16 cellular contexts compared by ENCODE assay signal in the genomic region with DNA sequence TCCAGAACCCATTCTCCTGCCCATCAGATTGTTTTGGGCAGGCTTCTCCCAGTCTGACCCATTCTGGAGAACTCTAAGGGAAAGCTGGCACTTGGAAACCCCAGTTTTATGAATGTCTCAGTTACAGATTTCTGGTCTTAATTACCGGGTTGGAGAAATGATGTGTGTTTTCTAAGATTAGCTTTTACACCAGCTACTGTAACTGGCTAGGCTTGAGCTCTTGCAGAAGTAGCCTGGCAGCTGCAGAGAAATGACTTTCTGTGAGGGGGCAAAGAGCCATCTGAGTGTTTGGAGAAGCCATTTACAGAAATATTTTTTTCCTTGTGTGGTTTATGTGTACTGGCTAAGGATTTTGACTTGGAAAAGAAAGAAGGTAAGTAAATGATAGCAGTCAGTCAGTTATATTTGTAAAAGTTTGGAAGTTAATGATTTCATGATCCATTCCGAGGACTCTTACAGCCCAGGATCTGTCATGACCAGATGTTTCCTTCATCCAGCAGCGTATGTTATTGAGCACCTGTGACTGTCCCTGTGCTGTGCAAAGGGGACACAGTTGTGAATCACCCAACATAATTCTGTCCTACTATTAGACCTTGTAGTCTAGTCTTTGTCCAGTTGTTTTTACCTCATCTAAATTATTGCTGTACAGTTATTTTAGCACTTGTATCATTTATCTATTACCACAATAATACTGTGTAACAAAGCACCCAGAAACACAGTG. TPM values are rescaled to one million over a fixed set of nuclear protein-coding genes. Genes with fewer than 3 reads are reported as not detected.
DNase-seq lines count a peak whose midpoint lies in the region; ATAC-seq and TF ChIP-seq lines count a peak whose summit lies in the region.
"Had no signal": no experiment of that assay in that cellular context is flagged by ENCODE, and none has a peak within 500 bp of the region (broad histone marks: within the 10 kb centered on the region; RNA-seq: fewer than 3 reads in every experiment).

No MANE protein-coding gene starts in this region.

- H3K27ac Mint-ChIP-seq in nephron: peak overlapping the region in 2 of 3 experiments; percentile 13 to 19
- H3K27ac Mint-ChIP-seq: CD4-positive, CD25-positive, alpha-beta regulatory T cell had no signal

- H3K9me2 ChIP-seq in SK-N-SH (no peaks in the 10 kb centered on the region), hepatocyte (replicated peaks; ENCODE audit: insufficient read depth) (no peaks in the 10 kb centered on the region)

- DNase-seq in SK-N-SH: no peak
- DNase-seq in hepatocyte (ENCODE audit: low spot score): no peak
- no peak for DNase-seq in stimulated activated naive CD4-positive, alpha-beta T cell treated with Interleukin-2 at 50 U/mL for 16 hours (lab: John Stamatoyannopoulos, UW)
- DNase-seq in sigmoid colon: no peak
- DNase-seq: Calu3; CD4-positive, CD25-positive, alpha-beta regulatory T cell; DMS 273 treated with DMSO at 0.1 percent for 48 hours had no signal

- TF ChIP-seq CTCF in SK-N-SH (IDR thresholded peaks at IDR 0.05) (no peak), hepatocyte (IDR thresholded peaks at IDR 0.05; ENCODE audit: poor library complexity) (no peak), nephron (IDR thresholded peaks at IDR 0.05; ENCODE audit: unreplicated experiment in 3 of 3) (no peak), sigmoid colon (IDR thresholded peaks at IDR 0.05) (no peak)

- no peaks in the 10 kb centered on the region for H3K36me3 Mint-ChIP-seq in nephron (ENCODE audit: low read depth)
- H3K36me3 Mint-ChIP-seq: CD4-positive, CD25-positive, alpha-beta regulatory T cell had no signal

- POLR2A ChIA-PET in SK-N-SH (lab: Yijun Ruan, JAX): no interaction called here

- H3K4me1 ChIP-seq in SK-N-SH (ENCODE audit: control insufficient read depth in 1 of 2, insufficient read depth in 2 of 2, low read depth in 1 of 2, low read length in 1 of 2): peaks cover 0 to 8% of the 10 kb centered on the region in 2 experiments; a peak in 1 of 4 replicates
- H3K4me1 ChIP-seq in hepatocyte (ENCODE audit: insufficient read depth): peaks cover 6% of the 10 kb centered on the region
- H3K4me1 ChIP-seq in sigmoid colon: peaks cover 0 to 16% (median 12%) of the 10 kb centered on the region in 4 donors
- H3K4me1 ChIP-seq: HAP-1 had no signal

- H3K27me3 Mint-ChIP-seq in nephron (ENCODE audit: low read depth): peaks cover 15% of the 10 kb centered on the region
- H3K27me3 Mint-ChIP-seq: CD4-positive, CD25-positive, alpha-beta regulatory T cell had no signal

- no peaks in the 10 kb centered on the region for H3K9me3 Mint-ChIP-seq in nephron

- no peak overlapping the region for H2AFZ ChIP-seq in SK-N-SH (ENCODE audit: low read depth)
- H2AFZ ChIP-seq in hepatocyte: no peak overlapping the region

- H3K27me3 ChIP-seq in SK-N-SH (ENCODE audit: insufficient read depth): 0 out of 2 replicates have a peak, but pooled peaks cover 9% of the 10 kb centered on the region
- H3K27me3 ChIP-seq in hepatocyte: no peaks in the 10 kb centered on the region
- H3K27me3 ChIP-seq in sigmoid colon: no peaks in the 10 kb centered on the region
- H3K27me3 ChIP-seq: BLaER1 treated with 17β-estradiol and CSF1 and Interleukin-3, amounts not matched to agents 10 nM and 100 nM had no signal

- H3K79me2 ChIP-seq in SK-N-SH (ENCODE audit: insufficient read depth): no peaks in the 10 kb centered on the region
- H3K79me2 ChIP-seq in hepatocyte: no peaks in the 10 kb centered on the region

- H3K4me1 Mint-ChIP-seq in nephron: peaks cover 23% of the 10 kb centered on the region
- H3K4me1 Mint-ChIP-seq: CD4-positive, CD25-positive, alpha-beta regulatory T cell had no signal

- WGBS in SK-N-SH (ENCODE audit: low lambda C conversion rate): 24% methylated on average over 3 of the region's 3 CpGs
- WGBS in hepatocyte (ENCODE audit: low lambda C conversion rate, missing lambda C conversion rate): 60% methylated on average over 3 of the region's 3 CpGs
- 32 to 50% methylated on average over 3 of the region's 3 CpGs for WGBS in sigmoid colon, 2 donors

- no peak overlapping the region for H3K9ac ChIP-seq in SK-N-SH
- H3K9ac ChIP-seq: BLaER1 treated with 17β-estradiol and CSF1 and Interleukin-3, amounts not matched to agents 10 nM and 100 nM had no signal

- TF ChIP-seq EP300 in SK-N-SH (IDR thresholded peaks at IDR 0.05; ENCODE audit: borderline replicate concordance in 1 of 2, low read depth in 1 of 2, low read length in 1 of 2) (no peak), sigmoid colon (IDR thresholded peaks at IDR 0.05) (no peak)

- H3K4me2 ChIP-seq in SK-N-SH (no peak overlapping the region), hepatocyte (no peak overlapping the region)
- H3K4me2 ChIP-seq: BLaER1 treated with 17β-estradiol and CSF1 and Interleukin-3, amounts not matched to agents 10 nM and 100 nM had no signal

- H3K4me3 ChIP-seq in SK-N-SH (ENCODE audit: low read depth in 2 of 2, low read length in 1 of 2) (no peak overlapping the region), hepatocyte (no peak overlapping the region), sigmoid colon (no peak overlapping the region)
- H3K4me3 ChIP-seq: BLaER1 treated with 17β-estradiol and CSF1 and Interleukin-3, amounts not matched to agents 10 nM and 100 nM; HAP-1 had no signal

- TF ChIP-seq RAD21 in SK-N-SH (IDR thresholded peaks at IDR 0.05; ENCODE audit: low read length): no peak

- intact Hi-C loops in sigmoid colon (cut with DNase I): no loop called here

- H4K20me1 ChIP-seq in SK-N-SH (ENCODE audit: insufficient read depth) (no peaks in the 10 kb centered on the region), hepatocyte (ENCODE audit: insufficient read depth, poor library complexity, severe bottlenecking) (no peaks in the 10 kb centered on the region)
- H4K20me1 ChIP-seq: BLaER1 treated with 17β-estradiol and CSF1 and Interleukin-3, amounts not matched to agents 10 nM and 100 nM had no signal

- CTCF ChIA-PET in SK-N-SH (lab: Yijun Ruan, JAX): no interaction called here

- TF ChIP-seq POLR2A in sigmoid colon (IDR thresholded peaks at IDR 0.05): no peak

- no peaks in the 10 kb centered on the region for H3F3A ChIP-seq in SK-N-SH (replicated peaks; ENCODE audit: insufficient read depth)

- ATAC-seq in SK-N-SH treated with all-trans-retinoic acid at 6 μM for 48 hours: no peak
- no peak for ATAC-seq in HG03432 (IDR thresholded peaks at IDR 0.05; ENCODE audit: unreplicated experiment)
- ATAC-seq in GM19467 (IDR thresholded peaks at IDR 0.05; ENCODE audit: unreplicated experiment): no peak
- ATAC-seq: HepG2 had no signal

- no peak overlapping the region for H3K4me3 Mint-ChIP-seq in nephron
- H3K4me3 Mint-ChIP-seq: CD4-positive, CD25-positive, alpha-beta regulatory T cell had no signal

- no peaks in the 10 kb centered on the region for H3K36me3 ChIP-seq in SK-N-SH (replicated peaks in 1 of 2; ENCODE audit: control insufficient read depth in 1 of 2, insufficient read depth in 2 of 2, low read length in 1 of 2)
- H3K36me3 ChIP-seq in hepatocyte (replicated peaks; ENCODE audit: insufficient read depth, low read depth): no peaks in the 10 kb centered on the region
- no peaks in the 10 kb centered on the region for H3K36me3 ChIP-seq in sigmoid colon
- H3K36me3 ChIP-seq: BLaER1 treated with 17β-estradiol and CSF1 and Interleukin-3, amounts not matched to agents 10 nM and 100 nM; HAP-1 had no signal

- H3K9me3 ChIP-seq in SK-N-SH (no peaks in the 10 kb centered on the region), hepatocyte (ENCODE audit: low read depth) (no peaks in the 10 kb centered on the region), sigmoid colon (no peaks in the 10 kb centered on the region)
- H3K9me3 ChIP-seq: HAP-1 had no signal

- H3K27ac ChIP-seq in SK-N-SH (ENCODE audit: low read depth in 2 of 2, low read length in 1 of 2): no peak overlapping the region
- peak overlapping the region; percentile 60 for H3K27ac ChIP-seq in hepatocyte
- H3K27ac ChIP-seq in sigmoid colon: no peak overlapping the region
- H3K27ac ChIP-seq: 22Rv1; BLaER1 treated with 17β-estradiol and CSF1 and Interleukin-3, amounts not matched to agents 10 nM and 100 nM had no signal

TF ChIP-seq in SK-N-SH, 30 proteins besides CTCF, POLR2A, EP300 and RAD21 (continues in another document):
- peak; percentile 63 for TF ChIP-seq TCF12 (IDR thresholded peaks at IDR 0.05)
- TF ChIP-seq, protein P1, sequence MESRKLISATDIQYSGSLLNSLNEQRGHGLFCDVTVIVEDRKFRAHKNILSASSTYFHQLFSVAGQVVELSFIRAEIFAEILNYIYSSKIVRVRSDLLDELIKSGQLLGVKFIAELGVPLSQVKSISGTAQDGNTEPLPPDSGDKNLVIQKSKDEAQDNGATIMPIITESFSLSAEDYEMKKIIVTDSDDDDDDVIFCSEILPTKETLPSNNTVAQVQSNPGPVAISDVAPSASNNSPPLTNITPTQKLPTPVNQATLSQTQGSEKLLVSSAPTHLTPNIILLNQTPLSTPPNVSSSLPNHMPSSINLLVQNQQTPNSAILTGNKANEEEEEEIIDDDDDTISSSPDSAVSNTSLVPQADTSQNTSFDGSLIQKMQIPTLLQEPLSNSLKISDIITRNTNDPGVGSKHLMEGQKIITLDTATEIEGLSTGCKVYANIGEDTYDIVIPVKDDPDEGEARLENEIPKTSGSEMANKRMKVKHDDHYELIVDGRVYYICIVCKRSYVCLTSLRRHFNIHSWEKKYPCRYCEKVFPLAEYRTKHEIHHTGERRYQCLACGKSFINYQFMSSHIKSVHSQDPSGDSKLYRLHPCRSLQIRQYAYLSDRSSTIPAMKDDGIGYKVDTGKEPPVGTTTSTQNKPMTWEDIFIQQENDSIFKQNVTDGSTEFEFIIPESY (IDR thresholded peaks at IDR 0.05; ENCODE audit: borderline replicate concordance, low read depth): no peak

TF ChIP-seq in SK-N-SH treated with all-trans-retinoic acid at 6 μM for 48 hours, 23 proteins besides CTCF, POLR2A, EP300 and RAD21 (continues in another document):
- TF ChIP-seq ZFP3 (CRISPR knock-in tag; IDR thresholded peaks at IDR 0.05) (no peak), GLIS3 (CRISPR knock-in tag; IDR thresholded peaks at IDR 0.05) (no peak), ZNF565 (CRISPR knock-in tag; conservative IDR thresholded peaks at IDR 0.05; ENCODE audit: low read depth) (no peak), OSR1 (CRISPR knock-in tag; IDR thresholded peaks at IDR 0.05) (no peak), ARNTL (CRISPR knock-in tag; IDR thresholded peaks at IDR 0.05; ENCODE audit: borderline replicate concordance, low read depth) (no peak)

RNA-seq across cellular contexts. Expression of a gene that starts 53.7 kb away (rescaled TPM):
- polyA plus RNA-seq in SK-N-SH (2012; rRNA removed) (8.4 and 9.0 TPM in 2 replicates), hepatocyte (0.05 and 0.19 TPM in 2 replicates), sigmoid colon (under 1 TPM; under 0.01 to 0.63 (median 0.23) TPM)
- 8.8 and 9.4 TPM in 2 replicates for polyA plus RNA-seq in SK-N-SH (2012; cell fraction: cytosol; rRNA removed)
- polyA plus RNA-seq in SK-N-SH (2012; cell fraction: nucleus; rRNA removed): 15.7 and 17.8 TPM in 2 replicates
- total RNA-seq in hepatocyte (0.20 and 1.1 TPM in 2 replicates), sigmoid colon (10 to 100 TPM in 1 of 4 donors, 1 to 10 TPM in 3; 4.2 to 16.3 (median 7.9) TPM)
- total RNA-seq: Calu3; CD4-positive, CD25-positive, alpha-beta regulatory T cell; G401 had no signal
- polyA plus RNA-seq: CD4-positive, CD25-positive, alpha-beta regulatory T cell had no signal
